ENCODE assay signal across 25 cellular contexts in genomic region chr17:43641416-43641815, GRCh38. TPM values are rescaled to one million over a fixed set of nuclear protein-coding genes. Genes with fewer than 3 reads are reported as not detected.
DNase-seq lines count a peak whose midpoint lies in the region; ATAC-seq and TF ChIP-seq lines count a peak whose summit lies in the region.
"Had no signal": no experiment of that assay in that cellular context is flagged by ENCODE, and none has a peak within 500 bp of the region (broad histone marks: within the 10 kb centered on the region; RNA-seq: fewer than 3 reads in every experiment).

No MANE protein-coding gene starts in this region.

- peaks cover 24% of the 10 kb centered on the region for H3K27me3 ChIP-seq in left ventricle myocardium inferior (ENCODE audit: low read depth)
- no peaks in the 10 kb centered on the region for H3K27me3 ChIP-seq in naive thymus-derived CD4-positive, alpha-beta T cell (ENCODE audit: control insufficient read depth in 2 of 2, insufficient read depth in 2 of 2, low read length in 2 of 2)
- H3K27me3 ChIP-seq in uterus, result no peaks in the 10 kb centered on the region

- CTCF ChIA-PET in naive thymus-derived CD4-positive, alpha-beta T cell (lab: Charles Lee), result interaction anchor here (1.0 kb wide), 2 partner anchors 32 to 66 kb away, joined by 3 to 5 read pairs; no protein-coding TSS in a partner anchor
- CTCF ChIA-PET in activated CD4-positive, alpha-beta memory T cell treated with anti-CD3 and anti-CD28 coated beads, Interleukin-2, amount 10 ng/mL, durations not matched to agents 7 days and 5 days (lab: Charles Lee), result interaction anchor here (2.6 kb wide), 1 partner anchor 32 kb away, joined by 11 read pairs; no protein-coding TSS in a partner anchor

- no peaks in the 10 kb centered on the region for H3K9me3 ChIP-seq in left ventricle myocardium inferior (replicated peaks)
- no peaks in the 10 kb centered on the region for H3K9me3 ChIP-seq in T-helper 17 cell (ENCODE audit: control insufficient read depth, low read length, poor library complexity, severe bottlenecking)
- H3K9me3 ChIP-seq in naive thymus-derived CD4-positive, alpha-beta T cell (ENCODE audit: control insufficient read depth in 2 of 3, low read length in 3 of 3), result no peaks in the 10 kb centered on the region
- no peaks in the 10 kb centered on the region for H3K9me3 ChIP-seq in uterus
- H3K9me3 ChIP-seq: esophagus squamous epithelium, gastroesophageal sphincter, lower lobe of right lung, mucosa of descending colon had no signal

- no peak for TF ChIP-seq POLR2A in uterus (IDR thresholded peaks at IDR 0.05)

- POLR2A ChIA-PET in naive thymus-derived CD4-positive, alpha-beta T cell (lab: Charles Lee), result no interaction called here
- POLR2A ChIA-PET in activated CD4-positive, alpha-beta memory T cell treated with anti-CD3 and anti-CD28 coated beads, Interleukin-2, amount 10 ng/mL, durations not matched to agents 7 days and 5 days (lab: Charles Lee), result no interaction called here

- H3K4me1 ChIP-seq in left ventricle myocardium inferior (peaks cover 32% of the 10 kb centered on the region), uterus (no peaks in the 10 kb centered on the region)
- H3K4me1 ChIP-seq in naive thymus-derived CD4-positive, alpha-beta T cell (ENCODE audit: control insufficient read depth in 2 of 2, insufficient read depth in 2 of 2, low read length in 2 of 2), result no peaks in the 10 kb centered on the region

- H3K27ac Mint-ChIP-seq in T-helper 17 cell, result peak overlapping the region; percentile 19
- H3K27ac Mint-ChIP-seq in naive thymus-derived CD4-positive, alpha-beta T cell, result peak overlapping the region in 8 of 9 donors; percentile 10 to 91 (median 80)
- H3K27ac Mint-ChIP-seq in activated CD4-positive, alpha-beta memory T cell treated with anti-CD3 and anti-CD28 coated beads, Interleukin-2, amount 10 ng/mL, durations not matched to agents 7 days and 5 days, result no peak overlapping the region
- H3K27ac Mint-ChIP-seq: activated T-helper 2 cell treated with anti-CD3 and anti-CD28 coated beads, Interferon-gamma antibody, Interleukin-2, Interleukin-4, amounts not matched to agents 10 μg/mL and 5 μg/mL and 100 μg/mL, durations not matched to agents 14 hours and 24 hours and 36 hours; endodermal cell had no signal

- intact Hi-C loops in left ventricle myocardium inferior (cut with micrococcal nuclease), result no loop called here
- intact Hi-C loops in Right ventricle myocardium inferior (cut with DNase I), result no loop called here
- intact Hi-C loops in naive thymus-derived CD4-positive, alpha-beta T cell (cut with micrococcal nuclease), result loop anchor here in 1 of 2 donors (2.0 kb wide), 1 partner anchor 65 kb away; no protein-coding TSS in a partner anchor
- intact Hi-C loops in uterus (cut with DNase I; ENCODE audit: low total_unique reads), result no loop called here

- H3K27me3 Mint-ChIP-seq in T-helper 17 cell, result peaks cover 2% of the 10 kb centered on the region
- H3K27me3 Mint-ChIP-seq in naive thymus-derived CD4-positive, alpha-beta T cell, result peaks cover 0 to 34% (median 9%) of the 10 kb centered on the region in 5 donors
- H3K27me3 Mint-ChIP-seq in activated CD4-positive, alpha-beta memory T cell treated with anti-CD3 and anti-CD28 coated beads, Interleukin-2, amount 10 ng/mL, durations not matched to agents 7 days and 5 days, result peaks cover 21% of the 10 kb centered on the region

- H3K27ac ChIP-seq in left ventricle myocardium inferior (replicated peaks) (peak overlapping the region; percentile 67), uterus (peak overlapping the region; percentile 15 to 41)
- peak overlapping the region; percentile 35 for H3K27ac ChIP-seq in naive thymus-derived CD4-positive, alpha-beta T cell (ENCODE audit: low read depth, low read length)
- H3K27ac ChIP-seq: GM23248, lower lobe of right lung had no signal

- no peak for ATAC-seq in Right ventricle myocardium inferior
- ATAC-seq in T-helper 17 cell, result no peak
- ATAC-seq in naive thymus-derived CD4-positive, alpha-beta T cell, result no peak
- no peak for ATAC-seq in HG03571 (IDR thresholded peaks at IDR 0.05; ENCODE audit: unreplicated experiment)
- ATAC-seq: gastroesophageal sphincter, lower lobe of right lung, mucosa of descending colon had no signal

- H3K36me3 Mint-ChIP-seq in T-helper 17 cell (ENCODE audit: low read depth), result peaks cover 5% of the 10 kb centered on the region
- no peaks in the 10 kb centered on the region for H3K36me3 Mint-ChIP-seq in naive thymus-derived CD4-positive, alpha-beta T cell
- no peaks in the 10 kb centered on the region for H3K36me3 Mint-ChIP-seq in activated CD4-positive, alpha-beta memory T cell treated with anti-CD3 and anti-CD28 coated beads, Interleukin-2, amount 10 ng/mL, durations not matched to agents 7 days and 5 days (ENCODE audit: low read depth)
- H3K36me3 Mint-ChIP-seq: CD14-positive monocyte had no signal

- H3K4me1 Mint-ChIP-seq in T-helper 17 cell, result peaks cover 16% of the 10 kb centered on the region
- H3K4me1 Mint-ChIP-seq in naive thymus-derived CD4-positive, alpha-beta T cell, result peaks cover 0 to 24% (median 13%) of the 10 kb centered on the region in 7 donors
- H3K4me1 Mint-ChIP-seq in activated CD4-positive, alpha-beta memory T cell treated with anti-CD3 and anti-CD28 coated beads, Interleukin-2, amount 10 ng/mL, durations not matched to agents 7 days and 5 days, result peaks cover 10% of the 10 kb centered on the region

- H3K4me3 ChIP-seq in left ventricle myocardium inferior (no peak overlapping the region), uterus (no peak overlapping the region)
- no peak overlapping the region for H3K4me3 ChIP-seq in naive thymus-derived CD4-positive, alpha-beta T cell (ENCODE audit: low read length)
- H3K4me3 ChIP-seq: esophagus squamous epithelium, gastroesophageal sphincter, GM23248, lower lobe of right lung, mucosa of descending colon, smooth muscle cell had no signal

- peak; percentile 43 for DNase-seq in left ventricle myocardium inferior
- DNase-seq in Right ventricle myocardium inferior (ENCODE audit: missing footprints), result no peak
- no peak for DNase-seq in T-helper 17 cell
- DNase-seq in naive thymus-derived CD4-positive, alpha-beta T cell, result no peak
- peak in 1 of 2 donors; percentile 34 for DNase-seq in uterus
- DNase-seq in activated CD4-positive, alpha-beta memory T cell treated with anti-CD3 and anti-CD28 coated beads, Interleukin-2, amount 10 ng/mL, durations not matched to agents 7 days and 5 days, result no peak
- DNase-seq: activated CD4-positive, alpha-beta T cell treated with anti-CD3 and anti-CD28 coated beads for 48 hours; amniotic stem cell; cortex of kidney; DMS 273 treated with DMSO at 0.1 percent for 48 hours; endodermal cell; esophagus squamous epithelium; GM23248; lower lobe of right lung; mucosa of descending colon; NCI-H1105 treated with DMSO at 0.1 percent for 48 hours; NCI-H2029 treated with DMSO at 0.1 percent for 48 hours; NCI-H2227 treated with DMSO at 0.1 percent for 48 hours; T-helper 2 cell had no signal

- H3K4me3 Mint-ChIP-seq in T-helper 17 cell, result peak overlapping the region; percentile 39
- peak overlapping the region in 8 of 10 donors; percentile 4 to 74 (median 70) for H3K4me3 Mint-ChIP-seq in naive thymus-derived CD4-positive, alpha-beta T cell
- H3K4me3 Mint-ChIP-seq in activated CD4-positive, alpha-beta memory T cell treated with anti-CD3 and anti-CD28 coated beads, Interleukin-2, amount 10 ng/mL, durations not matched to agents 7 days and 5 days, result no peak overlapping the region
- H3K4me3 Mint-ChIP-seq: CD14-positive monocyte, endodermal cell had no signal

- H3K36me3 ChIP-seq in left ventricle myocardium inferior (no peaks in the 10 kb centered on the region), uterus (no peaks in the 10 kb centered on the region)
- no peaks in the 10 kb centered on the region for H3K36me3 ChIP-seq in naive thymus-derived CD4-positive, alpha-beta T cell (ENCODE audit: control insufficient read depth in 2 of 3, insufficient read depth in 3 of 3, low read length in 3 of 3)
- H3K36me3 ChIP-seq: esophagus squamous epithelium, gastroesophageal sphincter, lower lobe of right lung had no signal

- TF ChIP-seq CTCF in left ventricle myocardium inferior (IDR thresholded peaks at IDR 0.05; ENCODE audit: borderline replicate concordance), result no peak
- no peak for TF ChIP-seq CTCF in uterus (IDR thresholded peaks at IDR 0.05)

- peaks cover 0 to 2% (median 0%) of the 10 kb centered on the region in 11 donors for H3K9me3 Mint-ChIP-seq in naive thymus-derived CD4-positive, alpha-beta T cell
- H3K9me3 Mint-ChIP-seq in activated CD4-positive, alpha-beta memory T cell treated with anti-CD3 and anti-CD28 coated beads, Interleukin-2, amount 10 ng/mL, durations not matched to agents 7 days and 5 days, result no peaks in the 10 kb centered on the region
- H3K9me3 Mint-ChIP-seq: activated T-helper 2 cell treated with anti-CD3 and anti-CD28 coated beads, Interferon-gamma antibody, Interleukin-2, Interleukin-4, amounts not matched to agents 10 μg/mL and 5 μg/mL and 100 μg/mL, durations not matched to agents 14 hours and 24 hours and 36 hours; endodermal cell had no signal

RNA-seq across cellular contexts. Expression of gene MEOX1, which starts 20.3 kb away (rescaled TPM):
- total RNA-seq in left ventricle myocardium inferior, result 8.4 TPM
- total RNA-seq in Right ventricle myocardium inferior, result 11.1 TPM
- total RNA-seq in T-helper 17 cell, result 1 to 10 TPM; 5.5 to 6.0 TPM
- 1 to 10 TPM in 1 of 5 experiments, under 1 TPM in 4; 0.37 to 2.5 (median 0.54) TPM for total RNA-seq in naive thymus-derived CD4-positive, alpha-beta T cell
- polyA plus RNA-seq in naive thymus-derived CD4-positive, alpha-beta T cell, result 1 to 10 TPM in 1 of 2 donors, under 1 TPM in 1; 0.40 to 1.5 TPM
- 10 to 100 TPM in 3 of 4 donors, 1 to 10 TPM in 1; 6.9 to 24.3 (median 14.0) TPM for total RNA-seq in uterus
- total RNA-seq in activated CD4-positive, alpha-beta memory T cell treated with anti-CD3 and anti-CD28 coated beads, Interleukin-2, amount 10 ng/mL, durations not matched to agents 7 days and 5 days, result 1 to 10 TPM; 4.2 to 4.7 TPM
- total RNA-seq: endodermal cell, GM23248, pulmonary artery endothelial cell had no signal
- polyA plus RNA-seq: GM23248 had no signal
